ENCODE assay signal across 10 cellular contexts in the genomic region with DNA sequence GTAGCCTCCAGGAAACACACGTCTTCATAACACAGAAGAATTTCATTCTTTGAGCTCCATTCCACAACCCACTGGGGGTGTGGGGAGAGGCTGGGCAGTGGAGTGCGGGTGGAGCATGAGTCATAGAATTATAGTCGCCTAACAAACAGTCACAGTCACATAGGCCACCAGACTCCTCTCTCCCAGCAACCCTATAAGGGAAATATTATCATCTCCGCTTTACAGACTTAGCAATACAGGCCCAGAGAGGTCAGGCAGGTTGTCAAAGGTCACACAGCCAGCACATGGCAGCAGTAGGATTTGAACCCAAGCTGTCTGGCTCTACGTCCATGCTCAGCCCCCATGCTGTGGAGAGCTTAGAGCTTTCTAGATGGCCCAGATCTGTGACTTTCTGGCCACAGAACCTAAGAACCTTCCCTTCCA. TPM values are rescaled to one million over a fixed set of nuclear protein-coding genes. Genes with fewer than 3 reads are reported as not detected.
DNase-seq lines count a peak whose midpoint lies in the region; ATAC-seq and TF ChIP-seq lines count a peak whose summit lies in the region.
"Had no signal": no experiment of that assay in that cellular context is flagged by ENCODE, and none has a peak within 500 bp of the region (broad histone marks: within the 10 kb centered on the region; RNA-seq: fewer than 3 reads in every experiment).

No MANE protein-coding gene starts in this region.

- peak; percentile 97 for ATAC-seq in mucosa of descending colon
- peak; percentile 54 for ATAC-seq in aorta (ENCODE audit: low FRiP score)
- ATAC-seq in GM18907 (IDR thresholded peaks at IDR 0.05; ENCODE audit: unreplicated experiment): no peak
- no peak for ATAC-seq in GM21360 (IDR thresholded peaks at IDR 0.05; ENCODE audit: unreplicated experiment)

- WGBS in aorta, 2 donors: 36 to 42% methylated on average over 5 of the region's 5 CpGs

- no peaks in the 10 kb centered on the region for H3K36me3 ChIP-seq in adipocyte (ENCODE audit: control insufficient read depth, insufficient read depth, low read length, severe bottlenecking)
- H3K36me3 ChIP-seq in mucosa of descending colon (ENCODE audit: low read depth): no peaks in the 10 kb centered on the region
- H3K36me3 ChIP-seq in aorta (ENCODE audit: control insufficient read depth in 1 of 2, insufficient read depth in 2 of 2, low read length in 1 of 2): no peaks in the 10 kb centered on the region
- H3K36me3 ChIP-seq in A673 (ENCODE audit: insufficient read depth, low read length, poor library complexity, severe bottlenecking): no peaks in the 10 kb centered on the region
- H3K36me3 ChIP-seq: Peyer's patch had no signal

- H3K9me3 ChIP-seq in adipocyte (ENCODE audit: control insufficient read depth, low read length) (no peaks in the 10 kb centered on the region), mucosa of descending colon (no peaks in the 10 kb centered on the region), aorta (ENCODE audit: control insufficient read depth, low read length) (no peaks in the 10 kb centered on the region), A673 (ENCODE audit: low read depth, low read length, poor library complexity, severe bottlenecking) (no peaks in the 10 kb centered on the region)
- H3K9me3 ChIP-seq: Peyer's patch had no signal

- H3K4me1 ChIP-seq in adipocyte (ENCODE audit: control insufficient read depth, insufficient read depth, low read length) (peaks cover 8% of the 10 kb centered on the region), mucosa of descending colon (ENCODE audit: low read depth) (peaks cover 12% of the 10 kb centered on the region), aorta (ENCODE audit: control insufficient read depth in 1 of 2, insufficient read depth in 2 of 2, low read length in 2 of 2) (no peaks in the 10 kb centered on the region), A673 (ENCODE audit: insufficient read depth, low read length, poor library complexity, severe bottlenecking) (no peaks in the 10 kb centered on the region)

- peak overlapping the region in 1 of 2 donors; percentile 61 for H3K27ac ChIP-seq in aorta (ENCODE audit: low read depth in 1 of 2, low read length in 2 of 2)
- no peak overlapping the region for H3K27ac ChIP-seq in A673 (ENCODE audit: low read depth, low read length, poor library complexity, severe bottlenecking)

- H3K4me3 ChIP-seq in adipocyte (ENCODE audit: low read length) (no peak overlapping the region), mucosa of descending colon (no peak overlapping the region), aorta (ENCODE audit: low read length in 2 of 2) (no peak overlapping the region), A673 (ENCODE audit: low read depth, low read length, poor library complexity, severe bottlenecking) (no peak overlapping the region)
- H3K4me3 ChIP-seq: Peyer's patch had no signal

- no TSS peak for BruUV-seq in A673 (replicated peaks; lab: Mats Ljungman, UMichigan)

- intact Hi-C loops in mucosa of descending colon (cut with DNase I, micrococcal nuclease) (no loop called here), aorta (cut with DNase I) (loop anchor here in 1 of 2 donors (5.0 kb wide), 1 partner anchor 50 kb away; no protein-coding TSS in a partner anchor), A673 (cut with micrococcal nuclease; ENCODE audit: unreplicated experiment) (no loop called here)

- peak; percentile 23 for DNase-seq in stimulated activated CD4-positive, alpha-beta T cell treated with anti-CD3 and anti-CD28 coated beads, Interleukin-4, amount 100 ng/mL, for 24 hours
- no peak for DNase-seq in stimulated activated CD4-positive, alpha-beta T cell treated with anti-CD3 and anti-CD28 coated beads, Interleukin-4, amount 100 ng/mL, for 4 hours
- DNase-seq in adipocyte (ENCODE audit: low read depth) (peak; percentile 65), mucosa of descending colon (peak in 2 of 3 donors; percentile 55 to 64), aorta (peak; percentile 49 to 70), A673 (ENCODE audit: low spot score) (no peak)
- DNase-seq: caudate nucleus, Peyer's patch had no signal

- CTCF ChIA-PET in A673 (lab: Charles Lee): no interaction called here

- H3K27me3 ChIP-seq in adipocyte (replicated peaks; ENCODE audit: control insufficient read depth, insufficient read depth, low read length) (peaks cover 3% of the 10 kb centered on the region), aorta (ENCODE audit: control insufficient read depth in 1 of 2, insufficient read depth in 2 of 2, low read length in 1 of 2) (no peaks in the 10 kb centered on the region), A673 (replicated peaks; ENCODE audit: insufficient read depth, low read depth, low read length, poor library complexity) (no peaks in the 10 kb centered on the region)
- H3K27me3 ChIP-seq: Peyer's patch had no signal

- no peak for TF ChIP-seq CTCF in mucosa of descending colon (IDR thresholded peaks at IDR 0.05)
- TF ChIP-seq CTCF in A673 (conservative IDR thresholded peaks at IDR 0.05; ENCODE audit: low read depth, low read length): no peak

- POLR2A ChIA-PET in A673 (lab: Charles Lee; ENCODE audit: low non-redundant PET): no interaction called here

- no peak overlapping the region for H3K9ac ChIP-seq in adipocyte (ENCODE audit: low read length)

RNA-seq across cellular contexts. Expression of a gene that starts 10.6 kb away (rescaled TPM):
- total RNA-seq in mucosa of descending colon (100 to 1,000 TPM; 140 to 308 (median 246) TPM), aorta (100 to 1,000 TPM; 145 to 157 TPM), A673 (2021) (6.9 and 12.2 TPM in 2 replicates)
- 100 to 1,000 TPM in 1 of 2 donors, 10 to 100 TPM in 1; 83.1 to 137 TPM for polyA plus RNA-seq in aorta

Comparison
In these comparisons a context has a peak if more than half of its experiments do, and no peak if none do; other contexts are left out.
1. DNase-seq: peak in stimulated activated CD4-positive, alpha-beta T cell treated with anti-CD3 and anti-CD28 coated beads, Interleukin-4, amount 100 ng/mL, for 24 hours (single experiment), adipocyte (single experiment), mucosa of descending colon (2 of 3) and aorta (2 of 2); none in stimulated activated CD4-positive, alpha-beta T cell treated with anti-CD3 and anti-CD28 coated beads, Interleukin-4, amount 100 ng/mL, for 4 hours (0 of 2) and A673 (single experiment).
2. ATAC-seq: peak in mucosa of descending colon (single experiment) and aorta (single experiment); none in GM18907 (single experiment) and GM21360 (single experiment).
3. RNA of a gene that starts 10.6 kb away (total RNA-seq): 140 to 308 TPM in mucosa of descending colon and 145 to 157 TPM in aorta; 6.9 to 12.2 TPM in A673; every median in the first group is over 10 times any median in the second.